Comparison of ENCODE assay signal across 15 cellular contexts in the genomic region with DNA sequence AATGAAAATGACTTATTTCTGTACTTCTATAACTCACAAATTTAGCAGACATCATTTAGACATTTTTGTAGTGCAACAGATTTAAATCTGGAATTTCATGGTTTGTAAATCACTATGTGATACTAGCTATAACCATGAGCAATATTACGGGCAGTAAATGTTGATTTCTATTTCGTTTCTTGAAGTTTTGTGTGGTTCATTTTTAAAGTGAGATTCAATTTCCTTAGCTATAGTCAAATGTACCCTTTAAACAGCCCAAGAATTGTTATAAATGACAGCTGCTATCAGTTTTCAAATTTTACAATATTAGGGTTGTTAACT. TPM values are rescaled to one million over a fixed set of nuclear protein-coding genes. Genes with fewer than 3 reads are reported as not detected.
DNase-seq lines count a peak whose midpoint lies in the region; ATAC-seq and TF ChIP-seq lines count a peak whose summit lies in the region.
"Had no signal": no experiment of that assay in that cellular context is flagged by ENCODE, and none has a peak within 500 bp of the region (broad histone marks: within the 10 kb centered on the region; RNA-seq: fewer than 3 reads in every experiment).

No MANE protein-coding gene starts in this region.

- H3K27ac ChIP-seq in cardiac muscle cell: peak overlapping the region; percentile 81
- peak overlapping the region in 2 of 10 donors; percentile 0 to 24 for H3K27ac ChIP-seq in heart right ventricle
- H3K27ac ChIP-seq in psoas muscle: peak overlapping the region; percentile 18

- no peaks in the 10 kb centered on the region for H3K27me3 ChIP-seq in cardiac muscle cell
- H3K27me3 ChIP-seq in heart right ventricle: no peaks in the 10 kb centered on the region
- H3K27me3 ChIP-seq in psoas muscle (ENCODE audit: insufficient read depth in 3 of 3, low read length in 2 of 3): no peaks in the 10 kb centered on the region
- H3K27me3 ChIP-seq: MG63 had no signal

- H3K36me3 ChIP-seq in cardiac muscle cell: peaks cover 15% of the 10 kb centered on the region
- H3K36me3 ChIP-seq in heart right ventricle: peaks cover 0 to 74% (median 7%) of the 10 kb centered on the region in 9 donors
- peaks cover 0 to 13% of the 10 kb centered on the region in 2 donors for H3K36me3 ChIP-seq in psoas muscle (ENCODE audit: insufficient read depth in 1 of 2, low read depth in 1 of 2)

- 94 to 96% methylated on average over 2 of the region's 2 CpGs for WGBS in heart right ventricle, 2 donors
- WGBS in psoas muscle, 3 donors: 69 to 90% (median 76%) methylated on average over 2 of the region's 2 CpGs

- H3K4me1 ChIP-seq in cardiac muscle cell (ENCODE audit: low read depth) (peaks cover 20% of the 10 kb centered on the region), heart right ventricle (peaks cover 0 to 52% (median 28%) of the 10 kb centered on the region in 9 donors), psoas muscle (peaks cover 30% of the 10 kb centered on the region)

- H3K9me3 Mint-ChIP-seq in activated CD4-positive, alpha-beta memory T cell treated with anti-CD3 and anti-CD28 coated beads for 36 hours: no peaks in the 10 kb centered on the region
- H3K9me3 Mint-ChIP-seq in activated CD4-positive, alpha-beta memory T cell treated with anti-CD3 and anti-CD28 coated beads, Interleukin-2, amount 10 ng/mL, durations not matched to agents 7 days and 5 days: no peaks in the 10 kb centered on the region
- no peaks in the 10 kb centered on the region for H3K9me3 Mint-ChIP-seq in activated T-helper 2 cell treated with anti-CD3 and anti-CD28 coated beads, Interferon-gamma antibody, Interleukin-2, Interleukin-4, amounts not matched to agents 10 μg/mL and 5 μg/mL and 100 μg/mL, durations not matched to agents 14 hours and 24 hours and 36 hours
- H3K9me3 Mint-ChIP-seq: CD14-positive monocyte, H9 had no signal

- H3K36me3 Mint-ChIP-seq in activated CD4-positive, alpha-beta memory T cell treated with anti-CD3 and anti-CD28 coated beads for 36 hours: peaks cover 39% of the 10 kb centered on the region
- peaks cover 72% of the 10 kb centered on the region for H3K36me3 Mint-ChIP-seq in activated CD4-positive, alpha-beta memory T cell treated with anti-CD3 and anti-CD28 coated beads, Interleukin-2, amount 10 ng/mL, durations not matched to agents 7 days and 5 days (ENCODE audit: low read depth)
- H3K36me3 Mint-ChIP-seq in activated T-helper 2 cell treated with anti-CD3 and anti-CD28 coated beads, Interferon-gamma antibody, Interleukin-2, Interleukin-4, amounts not matched to agents 10 μg/mL and 5 μg/mL and 100 μg/mL, durations not matched to agents 14 hours and 24 hours and 36 hours (ENCODE audit: low read depth): peaks cover 77% of the 10 kb centered on the region

- no peaks in the 10 kb centered on the region for H3K27me3 Mint-ChIP-seq in activated CD4-positive, alpha-beta memory T cell treated with anti-CD3 and anti-CD28 coated beads for 36 hours
- H3K27me3 Mint-ChIP-seq in activated CD4-positive, alpha-beta memory T cell treated with anti-CD3 and anti-CD28 coated beads, Interleukin-2, amount 10 ng/mL, durations not matched to agents 7 days and 5 days: no peaks in the 10 kb centered on the region
- H3K27me3 Mint-ChIP-seq in activated T-helper 2 cell treated with anti-CD3 and anti-CD28 coated beads, Interferon-gamma antibody, Interleukin-2, Interleukin-4, amounts not matched to agents 10 μg/mL and 5 μg/mL and 100 μg/mL, durations not matched to agents 14 hours and 24 hours and 36 hours (ENCODE audit: low read depth): no peaks in the 10 kb centered on the region

- H3K4me3 ChIP-seq in cardiac muscle cell (no peak overlapping the region), heart right ventricle (no peak overlapping the region), psoas muscle (no peak overlapping the region)
- H3K4me3 ChIP-seq: MG63 had no signal

- CTCF ChIA-PET in activated CD4-positive, alpha-beta memory T cell treated with anti-CD3 and anti-CD28 coated beads for 36 hours (lab: Charles Lee): interaction anchor here (1.0 to 5.9 kb wide), 5 partner anchors 11 to 694 kb away, joined by 3 to 43 read pairs (median 6); no protein-coding TSS in a partner anchor
- CTCF ChIA-PET in activated CD4-positive, alpha-beta memory T cell treated with anti-CD3 and anti-CD28 coated beads, Interleukin-2, amount 10 ng/mL, durations not matched to agents 7 days and 5 days (lab: Charles Lee): interaction anchor here (0.7 to 2.6 kb wide), 6 partner anchors 10 to 694 kb away, joined by 3 to 13 read pairs (median 4); no protein-coding TSS in a partner anchor

- TF ChIP-seq CTCF in cardiac muscle cell (IDR thresholded peaks at IDR 0.05; ENCODE audit: low read depth, low read length) (no peak), heart right ventricle (IDR thresholded peaks at IDR 0.05) (no peak), psoas muscle (IDR thresholded peaks at IDR 0.05) (no peak)

- no peak for ATAC-seq in heart right ventricle
- ATAC-seq in psoas muscle: no peak
- ATAC-seq: PC-3 had no signal

- H3K9me3 ChIP-seq in cardiac muscle cell (ENCODE audit: low read depth) (no peaks in the 10 kb centered on the region), heart right ventricle (no peaks in the 10 kb centered on the region), psoas muscle (no peaks in the 10 kb centered on the region)
- H3K9me3 ChIP-seq: MG63 had no signal

- POLR2A ChIA-PET in activated CD4-positive, alpha-beta memory T cell treated with anti-CD3 and anti-CD28 coated beads for 36 hours (lab: Charles Lee): interaction anchor here (1.0 to 1.5 kb wide), 4 partner anchors 12 to 29 kb away, joined by 3 to 8 read pairs (median 6); no protein-coding TSS in a partner anchor
- POLR2A ChIA-PET in activated CD4-positive, alpha-beta memory T cell treated with anti-CD3 and anti-CD28 coated beads, Interleukin-2, amount 10 ng/mL, durations not matched to agents 7 days and 5 days (lab: Charles Lee): no interaction called here

- peaks cover 55% of the 10 kb centered on the region for H3K4me1 Mint-ChIP-seq in activated CD4-positive, alpha-beta memory T cell treated with anti-CD3 and anti-CD28 coated beads for 36 hours (ENCODE audit: low read depth)
- peaks cover 35% of the 10 kb centered on the region for H3K4me1 Mint-ChIP-seq in activated CD4-positive, alpha-beta memory T cell treated with anti-CD3 and anti-CD28 coated beads, Interleukin-2, amount 10 ng/mL, durations not matched to agents 7 days and 5 days
- H3K4me1 Mint-ChIP-seq in activated T-helper 2 cell treated with anti-CD3 and anti-CD28 coated beads, Interferon-gamma antibody, Interleukin-2, Interleukin-4, amounts not matched to agents 10 μg/mL and 5 μg/mL and 100 μg/mL, durations not matched to agents 14 hours and 24 hours and 36 hours (ENCODE audit: low read depth): peaks cover 49% of the 10 kb centered on the region

- no peak for DNase-seq in activated CD4-positive, alpha-beta memory T cell treated with anti-CD3 and anti-CD28 coated beads for 36 hours
- DNase-seq in activated CD4-positive, alpha-beta memory T cell treated with anti-CD3 and anti-CD28 coated beads, Interleukin-2, amount 10 ng/mL, durations not matched to agents 7 days and 5 days: no peak
- DNase-seq in cardiac muscle cell (ENCODE audit: low read depth in 1 of 2, low spot score in 1 of 2): no peak
- DNase-seq in heart right ventricle: no peak
- no peak for DNase-seq in activated T-helper 2 cell treated with anti-CD3 and anti-CD28 coated beads, Interferon-gamma antibody, Interleukin-2, Interleukin-4, amounts not matched to agents 10 μg/mL and 5 μg/mL and 100 μg/mL, durations not matched to agents 14 hours and 24 hours and 36 hours (ENCODE audit: low spot score)
- no peak for DNase-seq in psoas muscle
- no peak for DNase-seq in hepatic stellate cell (ENCODE audit: low spot score)
- DNase-seq in RKO (ENCODE audit: low spot score): no peak
- DNase-seq: Calu3, H9, MG63, NCI-H1105, NCI-H1694 treated with DMSO at 0.1 percent for 48 hours, PC-3 had no signal

- no peak overlapping the region for H3K4me3 Mint-ChIP-seq in activated CD4-positive, alpha-beta memory T cell treated with anti-CD3 and anti-CD28 coated beads for 36 hours
- no peak overlapping the region for H3K4me3 Mint-ChIP-seq in activated CD4-positive, alpha-beta memory T cell treated with anti-CD3 and anti-CD28 coated beads, Interleukin-2, amount 10 ng/mL, durations not matched to agents 7 days and 5 days
- H3K4me3 Mint-ChIP-seq in activated T-helper 2 cell treated with anti-CD3 and anti-CD28 coated beads, Interferon-gamma antibody, Interleukin-2, Interleukin-4, amounts not matched to agents 10 μg/mL and 5 μg/mL and 100 μg/mL, durations not matched to agents 14 hours and 24 hours and 36 hours (ENCODE audit: low read depth): no peak overlapping the region
- H3K4me3 Mint-ChIP-seq: CD14-positive monocyte, H9 had no signal

- H3K27ac Mint-ChIP-seq in activated CD4-positive, alpha-beta memory T cell treated with anti-CD3 and anti-CD28 coated beads for 36 hours: peak overlapping the region; percentile 53
- H3K27ac Mint-ChIP-seq in activated CD4-positive, alpha-beta memory T cell treated with anti-CD3 and anti-CD28 coated beads, Interleukin-2, amount 10 ng/mL, durations not matched to agents 7 days and 5 days: no peak overlapping the region
- H3K27ac Mint-ChIP-seq in activated T-helper 2 cell treated with anti-CD3 and anti-CD28 coated beads, Interferon-gamma antibody, Interleukin-2, Interleukin-4, amounts not matched to agents 10 μg/mL and 5 μg/mL and 100 μg/mL, durations not matched to agents 14 hours and 24 hours and 36 hours: peak overlapping the region; percentile 55

- intact Hi-C loops in activated CD4-positive, alpha-beta memory T cell treated with anti-CD3 and anti-CD28 coated beads for 36 hours (cut with micrococcal nuclease): loop anchor here (1.0 to 10.0 kb wide), 3 partner anchors 8 to 377 kb away; no protein-coding TSS in a partner anchor
- intact Hi-C loops in heart right ventricle (cut with DNase I) (no loop called here), psoas muscle (cut with DNase I) (loop anchor here in 1 of 2 donors (5.0 kb wide), 1 partner anchor 421 kb away; no protein-coding TSS in a partner anchor)
- intact Hi-C loops in activated T-helper 2 cell treated with anti-CD3 and anti-CD28 coated beads, Interferon-gamma antibody, Interleukin-2, Interleukin-4, amounts not matched to agents 10 μg/mL and 5 μg/mL and 100 μg/mL, durations not matched to agents 14 hours and 24 hours and 36 hours (cut with micrococcal nuclease): loop anchor here (1.0 to 5.0 kb wide), 3 partner anchors 8 to 311 kb away; no protein-coding TSS in a partner anchor

RNA-seq across cellular contexts. Expression of gene NUDT4, which starts 30.2 kb away (rescaled TPM):
- 10 to 100 TPM; 58.2 TPM for total RNA-seq in activated CD4-positive, alpha-beta memory T cell treated with anti-CD3 and anti-CD28 coated beads for 36 hours
- total RNA-seq in activated CD4-positive, alpha-beta memory T cell treated with anti-CD3 and anti-CD28 coated beads, Interleukin-2, amount 10 ng/mL, durations not matched to agents 7 days and 5 days: 10 to 100 TPM; 44.2 to 47.3 TPM
- total RNA-seq in cardiac muscle cell (338 and 386 TPM in 2 replicates), heart right ventricle (100 to 1,000 TPM; 171 to 663 (median 245) TPM), psoas muscle (100 to 1,000 TPM; 187 to 254 (median 211) TPM)
- polyA plus RNA-seq in cardiac muscle cell (330 and 484 TPM in 2 replicates), heart right ventricle (100 to 1,000 TPM in 1 of 2 donors, 10 to 100 TPM in 1; 61.1 to 128 TPM), psoas muscle (100 to 1,000 TPM in 1 of 3 donors, 10 to 100 TPM in 2; 48.3 to 108 (median 76.1) TPM)
- 92.0 and 93.9 TPM in 2 replicates for total RNA-seq in activated T-helper 2 cell treated with anti-CD3 and anti-CD28 coated beads, Interferon-gamma antibody, Interleukin-2, Interleukin-4, amounts not matched to agents 10 μg/mL and 5 μg/mL and 100 μg/mL, durations not matched to agents 14 hours and 24 hours and 36 hours

RNA-seq across cellular contexts. Expression of gene UBE2N, which starts 33.8 kb away (rescaled TPM):
- 100 to 1,000 TPM; 177 TPM for total RNA-seq in activated CD4-positive, alpha-beta memory T cell treated with anti-CD3 and anti-CD28 coated beads for 36 hours
- 100 to 1,000 TPM; 159 to 170 TPM for total RNA-seq in activated CD4-positive, alpha-beta memory T cell treated with anti-CD3 and anti-CD28 coated beads, Interleukin-2, amount 10 ng/mL, durations not matched to agents 7 days and 5 days
- total RNA-seq in cardiac muscle cell: 17.2 and 36.1 TPM in 2 replicates
- polyA plus RNA-seq in cardiac muscle cell: 131 and 168 TPM in 2 replicates
- 100 to 1,000 TPM in 1 of 10 donors, 10 to 100 TPM in 9; 86.3 to 109 (median 96.7) TPM for total RNA-seq in heart right ventricle
- polyA plus RNA-seq in heart right ventricle: 10 to 100 TPM; 35.5 to 76.0 TPM
- 258 and 261 TPM in 2 replicates for total RNA-seq in activated T-helper 2 cell treated with anti-CD3 and anti-CD28 coated beads, Interferon-gamma antibody, Interleukin-2, Interleukin-4, amounts not matched to agents 10 μg/mL and 5 μg/mL and 100 μg/mL, durations not matched to agents 14 hours and 24 hours and 36 hours
- 10 to 100 TPM; 70.6 to 97.6 (median 80.0) TPM for total RNA-seq in psoas muscle
- 100 to 1,000 TPM in 1 of 3 donors, 10 to 100 TPM in 2; 52.8 to 104 (median 91.4) TPM for polyA plus RNA-seq in psoas muscle

RNA-seq across cellular contexts. Expression of gene MRPL42, which starts 59.4 kb away (rescaled TPM):
- 10 to 100 TPM; 65.0 to 67.6 TPM for total RNA-seq in activated CD4-positive, alpha-beta memory T cell treated with anti-CD3 and anti-CD28 coated beads for 36 hours
- 10 to 100 TPM; 57.2 to 58.0 TPM for total RNA-seq in activated CD4-positive, alpha-beta memory T cell treated with anti-CD3 and anti-CD28 coated beads, Interleukin-2, amount 10 ng/mL, durations not matched to agents 7 days and 5 days
- total RNA-seq in cardiac muscle cell (24.0 and 41.5 TPM in 2 replicates), heart right ventricle (10 to 100 TPM; 34.1 to 59.6 (median 45.7) TPM), psoas muscle (10 to 100 TPM; 22.7 to 37.3 (median 24.1) TPM)
- polyA plus RNA-seq in cardiac muscle cell (92.5 and 128 TPM in 2 replicates), heart right ventricle (10 to 100 TPM; 17.4 to 33.2 TPM), psoas muscle (10 to 100 TPM; 27.5 to 48.3 (median 38.3) TPM)
- total RNA-seq in activated T-helper 2 cell treated with anti-CD3 and anti-CD28 coated beads, Interferon-gamma antibody, Interleukin-2, Interleukin-4, amounts not matched to agents 10 μg/mL and 5 μg/mL and 100 μg/mL, durations not matched to agents 14 hours and 24 hours and 36 hours: 80.5 and 89.3 TPM in 2 replicates

Comparison
In these comparisons a context has a peak if more than half of its experiments do, and no peak if none do; other contexts are left out.
1. intact Hi-C loops: an anchor here in activated CD4-positive, alpha-beta memory T cell treated with anti-CD3 and anti-CD28 coated beads for 36 hours (1.0 to 10.0 kb wide) and activated T-helper 2 cell treated with anti-CD3 and anti-CD28 coated beads, Interferon-gamma antibody, Interleukin-2, Interleukin-4, amounts not matched to agents 10 μg/mL and 5 μg/mL and 100 μg/mL, durations not matched to agents 14 hours and 24 hours and 36 hours (1.0 to 5.0 kb wide); none called in heart right ventricle.